In genomic region chr2:194054262-194054767, GRCh38 we compare ENCODE assay signal across 22 cellular contexts.
"Had no signal": no experiment of that assay in that cellular context is flagged by ENCODE, and none has a peak within 500 bp of the region (broad histone marks: within the 10 kb centered on the region; RNA-seq: fewer than 3 reads in every experiment).

No MANE protein-coding gene starts in this region.

- ATAC-seq: natural killer cell; right cardiac atrium; stimulated activated naive B cell treated with anti-CD40 and anti-IgM and Interleukin-4, amounts not matched to agents 10 μg/mL and 1 μg/mL and 100 μg/mL, for 72 hours; stimulated activated naive CD8-positive, alpha-beta T cell treated with anti-CD3 and anti-CD28 coated beads, Interleukin-15, Interleukin-2, amounts not matched to agents 100 U/mL and 50 U/mL, for 24 hours had no signal

- H3K79me2 ChIP-seq: hepatocyte had no signal

- H3K4me2 ChIP-seq: hepatocyte, smooth muscle cell had no signal

- H3K9me3 ChIP-seq: ovary, sigmoid colon, testis, thyroid gland, transverse colon, upper lobe of left lung, vagina had no signal

- H2AFZ ChIP-seq: hepatocyte had no signal

- DNase-seq: islet precursor cell; left ventricle myocardium inferior; mesendoderm; naive B cell; natural killer cell; nephron progenitor cell; ovary; right cardiac atrium; sigmoid colon; stimulated activated CD4-positive, alpha-beta T cell treated with anti-CD3 and anti-CD28 coated beads, Interleukin-1b, Interleukin-23, amount 100 ng/mL, for 48 hours; stimulated activated CD4-positive, alpha-beta T cell treated with anti-CD3 and anti-CD28 coated beads, Interleukin-4, amount 100 ng/mL, for 1 hour; stimulated activated naive B cell treated with anti-CD40 and anti-IgM and Interleukin-4, amounts not matched to agents 10 μg/mL and 1 μg/mL and 100 μg/mL, for 72 hours; stimulated activated naive CD8-positive, alpha-beta T cell treated with anti-CD3 and anti-CD28 coated beads, Interleukin-15, Interleukin-2, amounts not matched to agents 100 U/mL and 50 U/mL, for 24 hours; stomach; testis; thyroid gland; transverse colon; upper lobe of left lung had no signal

- H3K4me3 ChIP-seq: hepatocyte, left ventricle myocardium inferior, lung, ovary, sigmoid colon, smooth muscle cell, stomach, testis, thyroid gland, transverse colon, upper lobe of left lung, vagina had no signal

- H3K36me3 ChIP-seq: left ventricle myocardium inferior, ovary, sigmoid colon, stomach, thyroid gland, transverse colon, upper lobe of left lung, vagina had no signal

- H3K4me1 ChIP-seq: left ventricle myocardium inferior, sigmoid colon, stomach, testis, thyroid gland, transverse colon, upper lobe of left lung, vagina had no signal

- H3K27me3 ChIP-seq: hepatocyte, ovary, sigmoid colon, stomach, testis, thyroid gland, transverse colon, upper lobe of left lung, vagina had no signal

- H3K27ac ChIP-seq: hepatocyte, left ventricle myocardium inferior, ovary, sigmoid colon, stomach, testis, thyroid gland, transverse colon, upper lobe of left lung, vagina had no signal
